7 cellular contexts compared by ENCODE assay signal in the genomic region with DNA sequence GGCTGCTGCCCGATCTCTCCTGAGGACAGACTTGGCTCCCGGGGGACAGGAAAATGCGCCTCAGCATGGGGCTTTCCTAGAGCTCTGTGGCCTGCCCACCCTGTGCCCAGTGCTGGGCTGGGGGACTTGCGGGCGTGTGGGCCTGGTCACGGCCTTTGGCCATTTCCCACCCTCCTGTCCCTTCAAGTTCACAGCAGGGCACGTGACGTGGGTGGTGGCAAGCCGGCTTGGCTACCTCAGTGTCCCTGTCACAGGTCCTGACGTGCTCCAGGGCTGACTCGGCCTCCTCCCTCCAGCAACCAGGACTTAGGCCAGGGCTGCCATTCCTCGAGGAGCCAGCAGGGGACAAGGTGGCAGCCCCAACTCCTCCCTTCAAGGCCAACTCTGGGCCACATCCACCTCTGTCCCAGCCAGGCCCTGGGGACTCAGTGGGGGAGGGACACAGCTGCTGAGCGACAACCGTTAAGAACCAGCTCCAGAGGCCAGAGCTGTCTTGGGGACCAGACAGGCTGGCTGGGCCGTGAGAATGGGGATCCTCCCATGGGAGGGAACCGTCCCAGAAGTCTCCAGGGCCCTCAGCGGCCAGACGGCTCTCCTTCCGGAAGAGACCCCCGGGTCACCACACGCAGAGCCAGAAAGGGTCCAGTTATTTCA. TPM values are rescaled to one million over a fixed set of nuclear protein-coding genes. Genes with fewer than 3 reads are reported as not detected.
A peak's percentile ranks its signal among the peaks of the same experiment; 100 is the strongest.
DNase-seq lines count a peak whose midpoint lies in the region; ATAC-seq and TF ChIP-seq lines count a peak whose summit lies in the region.

No MANE protein-coding gene starts in this region.

- DNase-seq in GM10266 (ENCODE audit: extremely low spot score) (peak; percentile 90), KBM-7 (peak; percentile 95), SW480 (ENCODE audit: low spot score) (peak; percentile 92), body of pancreas (peak; percentile 96 to 98 (median 96)), iPS-NIHi7 (ENCODE audit: extremely low spot score) (peak; percentile 90), spleen (peak; percentile 94)

- H3K4me1 ChIP-seq in body of pancreas: peaks cover 66% of the 10 kb centered on the region
- H3K4me1 ChIP-seq in spleen: peaks cover 53 to 100% (median 87%) of the 10 kb centered on the region in 6 donors

- TF ChIP-seq CTCF in GM10266 (IDR thresholded peaks at IDR 0.05; ENCODE audit: control insufficient read depth, insufficient read depth, low read depth, missing control alignments) (peak; percentile 70), body of pancreas (IDR thresholded peaks at IDR 0.05) (peak; percentile 89 to 100 (median 98)), spleen (IDR thresholded peaks at IDR 0.05 in 8 of 11, conservative IDR thresholded peaks at IDR 0.05 in 3 of 11) (peak; percentile 76 to 99 (median 93))

- ATAC-seq in GM21723 (IDR thresholded peaks at IDR 0.05; ENCODE audit: unreplicated experiment): peak; percentile 68
- ATAC-seq in body of pancreas: peak; percentile 83

- in situ Hi-C loops in KBM-7 (cut with MboI; ENCODE audit: low pct_unique_long_range_greater_than_20kb, low sequenced_read_pairs): no loop called here

- no peaks in the 10 kb centered on the region for H3K9me3 ChIP-seq in body of pancreas
- H3K9me3 ChIP-seq in spleen: no peaks in the 10 kb centered on the region

- WGBS in body of pancreas, 2 donors: 5 to 7% methylated on average over 4 to 17 of the region's 21 CpGs
- WGBS in spleen, 5 donors: 21 to 29% (median 25%) methylated on average over 9 to 21 of the region's 21 CpGs

- H3K27me3 ChIP-seq in body of pancreas (no peaks in the 10 kb centered on the region), spleen (replicated peaks in 1 of 7) (no peaks in the 10 kb centered on the region)

- H3K36me3 ChIP-seq in body of pancreas (replicated peaks in 1 of 2; ENCODE audit: insufficient read depth in 1 of 2, low read depth in 2 of 2) (peaks cover 0 to 6% of the 10 kb centered on the region in 2 donors), spleen (peaks cover 2 to 76% (median 57%) of the 10 kb centered on the region in 6 donors)

- H3K27ac ChIP-seq in body of pancreas (peak overlapping the region; percentile 86 to 97 (median 94)), spleen (peak overlapping the region; percentile 57 to 98 (median 96))

- intact Hi-C loops in body of pancreas (cut with DNase I) (no loop called here), spleen (cut with DNase I; ENCODE audit: low total_unique reads) (loop anchor here (5.0 kb wide), 1 partner anchor 68 kb away; a partner anchor contains a TSS)

- peak; percentile 36 to 73 (median 63) for TF ChIP-seq POLR2A in body of pancreas (IDR thresholded peaks at IDR 0.05)
- no peak for TF ChIP-seq POLR2A in spleen (IDR thresholded peaks at IDR 0.05)

- no peak overlapping the region for H3K4me3 ChIP-seq in body of pancreas
- peak overlapping the region in 5 of 8 donors; percentile 54 to 80 (median 60) for H3K4me3 ChIP-seq in spleen

RNA-seq across cellular contexts. Expression of gene UNC13D, which starts 1.0 kb away (rescaled TPM):
- 10 to 100 TPM in 1 of 2 donors, 1 to 10 TPM in 1; 8.6 to 21.8 TPM for total RNA-seq in body of pancreas
- 100 to 1,000 TPM in 6 of 7 donors, 10 to 100 TPM in 1; 87.1 to 187 (median 129) TPM for total RNA-seq in spleen
- polyA plus RNA-seq in spleen: 10 to 100 TPM; 36.4 to 86.1 (median 53.0) TPM

RNA-seq across cellular contexts. Expression of gene WBP2, which starts 9.9 kb away (rescaled TPM):
- total RNA-seq in body of pancreas (10 to 100 TPM; 44.2 to 49.5 TPM), spleen (100 to 1,000 TPM in 4 of 7 donors, 10 to 100 TPM in 3; 46.7 to 144 (median 125) TPM)
- polyA plus RNA-seq in spleen: 100 to 1,000 TPM in 1 of 3 donors, 10 to 100 TPM in 2; 70.2 to 104 (median 74.1) TPM

RNA-seq across cellular contexts. Expression of gene TRIM47, which starts 33.2 kb away (rescaled TPM):
- total RNA-seq in body of pancreas (10 to 100 TPM; 39.6 to 41.8 TPM), spleen (10 to 100 TPM; 30.8 to 73.8 (median 38.5) TPM)
- 10 to 100 TPM; 28.1 to 42.0 (median 28.4) TPM for polyA plus RNA-seq in spleen

RNA-seq across cellular contexts. Expression of gene TRIM65, which starts 51.6 kb away (rescaled TPM):
- total RNA-seq in body of pancreas: 10 to 100 TPM; 12.5 to 21.0 TPM
- total RNA-seq in spleen: 10 to 100 TPM; 20.0 to 26.5 (median 23.5) TPM
- 10 to 100 TPM in 2 of 3 donors, 1 to 10 TPM in 1; 9.0 to 28.2 (median 11.6) TPM for polyA plus RNA-seq in spleen

RNA-seq across cellular contexts. Expression of gene MRPL38, which starts 59.5 kb away (rescaled TPM):
- total RNA-seq in body of pancreas (10 to 100 TPM; 47.7 to 77.8 TPM), spleen (10 to 100 TPM; 40.1 to 90.6 (median 74.7) TPM)
- 10 to 100 TPM; 59.3 to 90.3 (median 80.8) TPM for polyA plus RNA-seq in spleen

Comparison
In these comparisons a context has a peak if more than half of its experiments do, and no peak if none do; other contexts are left out.
1. H3K4me3 ChIP-seq: peak in spleen (5 of 8); none in body of pancreas (0 of 2).
2. POLR2A ChIP-seq: peak in body of pancreas (3 of 3); none in spleen (0 of 3).
3. Peak in every context shown above with its lines, with median percentiles within 50 percentile points of each other: DNase-seq and CTCF ChIP-seq.